18 cellular contexts compared by ENCODE assay signal in genomic region chr10:97865488-97865887, GRCh38. TPM values are rescaled to one million over a fixed set of nuclear protein-coding genes. Genes with fewer than 3 reads are reported as not detected.
"Had no signal": no experiment of that assay in that cellular context is flagged by ENCODE, and none has a peak within 500 bp of the region (broad histone marks: within the 10 kb centered on the region; RNA-seq: fewer than 3 reads in every experiment).

No MANE protein-coding gene starts in this region.

- H3K27me3 ChIP-seq: ovary, right atrium auricular region had no signal

- H3K4me3 Mint-ChIP-seq: naive thymus-derived CD4-positive, alpha-beta T cell; nephron progenitor cell; stimulated activated naive CD8-positive, alpha-beta T cell treated with anti-CD3 and anti-CD28 coated beads, Interleukin-15, Interleukin-2, amounts not matched to agents 100 ng/mL and 50 ng/mL, for 24 hours had no signal

- DNase-seq: cortex of kidney; dorsolateral prefrontal cortex; effector CD8-positive, alpha-beta T cell; heart left ventricle; hippocampal formation; kidney glomerular epithelial cell; mammary epithelial cell; naive thymus-derived CD4-positive, alpha-beta T cell; nephron progenitor cell; ovary; sigmoid colon; stimulated activated CD4-positive, alpha-beta T cell treated with anti-CD3 and anti-CD28 coated beads, Interleukin-12 subunit alpha, Interleukin-12 subunit beta, amount 100 ng/mL, for 4 hours; tibial artery had no signal

- H3K27me3 Mint-ChIP-seq: stimulated activated naive CD8-positive, alpha-beta T cell treated with anti-CD3 and anti-CD28 coated beads, Interleukin-15, Interleukin-2, amounts not matched to agents 100 ng/mL and 50 ng/mL, for 24 hours had no signal

- H3K9me3 Mint-ChIP-seq: naive thymus-derived CD4-positive, alpha-beta T cell; nephron progenitor cell; stimulated activated naive CD8-positive, alpha-beta T cell treated with anti-CD3 and anti-CD28 coated beads, Interleukin-15, Interleukin-2, amounts not matched to agents 100 ng/mL and 50 ng/mL, for 24 hours had no signal

- H3K9me3 ChIP-seq: heart left ventricle, ovary, right atrium auricular region, sigmoid colon, tibial artery had no signal

- H3K27ac Mint-ChIP-seq: stimulated activated naive CD8-positive, alpha-beta T cell treated with anti-CD3 and anti-CD28 coated beads, Interleukin-15, Interleukin-2, amounts not matched to agents 100 ng/mL and 50 ng/mL, for 24 hours had no signal

- H3K27ac ChIP-seq: dorsolateral prefrontal cortex, heart left ventricle, ovary, right atrium auricular region, sigmoid colon, skin epidermis, tibial artery had no signal

- ATAC-seq: heart left ventricle; left lobe of liver; naive thymus-derived CD4-positive, alpha-beta T cell had no signal

RNA-seq across cellular contexts. Expression of gene GOLGA7B, which starts 15.8 kb away (rescaled TPM):
- total RNA-seq: glomerular endothelial cell had no signal
